Comparison of ENCODE assay signal across 8 cellular contexts in genomic region chr19:11597202-11598102, GRCh38. TPM values are rescaled to one million over a fixed set of nuclear protein-coding genes. Genes with fewer than 3 reads are reported as not detected.
DNase-seq lines count a peak whose midpoint lies in the region; ATAC-seq and TF ChIP-seq lines count a peak whose summit lies in the region.

Gene ZNF627 (plus strand): TSS chr19:11597483. CDS start chr19:11597628, 145 bp downstream.

- CTCF ChIA-PET in OCI-LY7 (lab: Charles Lee; ENCODE audit: unreplicated experiment): no interaction called here

- H2AFZ ChIP-seq in OCI-LY7 (ENCODE audit: low read length): peak within 1 kb of the TSS; percentile 62

- no peaks in the 10 kb centered on the region for H3K9me2 ChIP-seq in OCI-LY7 (ENCODE audit: insufficient read depth, low read length)

- peak within 1 kb of the TSS; percentile 48 for H3K27ac ChIP-seq in OCI-LY7 (ENCODE audit: low read depth, low read length, poor library complexity, severe bottlenecking)

- H3K9me3 ChIP-seq in OCI-LY7 (ENCODE audit: low read length): no peaks in the 10 kb centered on the region

- peaks cover 12% of the 10 kb centered on the region; the same call in 1 of the 2 replicates for H3K79me2 ChIP-seq in OCI-LY7 (ENCODE audit: insufficient read depth, low read depth, low read length)

- peak within 1 kb of the TSS; percentile 100 for H3K4me2 ChIP-seq in OCI-LY7 (ENCODE audit: low read length)

- 0 out of 2 replicates have a peak, but pooled peaks cover 5% of the 10 kb centered on the region for H3K36me3 ChIP-seq in OCI-LY7 (ENCODE audit: insufficient read depth, low read length)

- TF ChIP-seq CTCF in OCI-LY7 (conservative IDR thresholded peaks at IDR 0.05; ENCODE audit: low read length) (no peak), epithelial cell of proximal tubule (conservative IDR thresholded peaks at IDR 0.05; ENCODE audit: low read depth, low read length) (no peak)

- POLR2A ChIA-PET in OCI-LY7 (lab: Charles Lee): interaction anchor here (0.6 to 0.8 kb wide), 8 partner anchors 9 to 872 kb away, joined by 3 to 7 read pairs (median 4); no protein-coding TSS in a partner anchor

- intact Hi-C loops in OCI-LY7 (cut with micrococcal nuclease; ENCODE audit: unreplicated experiment): no loop called here

- H4K20me1 ChIP-seq in OCI-LY7 (ENCODE audit: insufficient read depth, low read length): no peaks in the 10 kb centered on the region

- peak within 1 kb of the TSS; percentile 90 for H3K4me3 ChIP-seq in OCI-LY7 (ENCODE audit: low read depth, low read length, poor library complexity, severe bottlenecking)
- peak within 1 kb of the TSS; percentile 78 for H3K4me3 ChIP-seq in epithelial cell of proximal tubule (ENCODE audit: low read depth, low read length)

- ATAC-seq in GM21526 (IDR thresholded peaks at IDR 0.05; ENCODE audit: low FRiP score, unreplicated experiment): peak; percentile 92

- H3K4me1 ChIP-seq in OCI-LY7 (ENCODE audit: insufficient read depth, low read length, poor library complexity, severe bottlenecking): peaks cover 37% of the 10 kb centered on the region

- no TSS peak for BruUV-seq in OCI-LY7 (replicated peaks; lab: Mats Ljungman, UMichigan)

- peak; percentile 88 for DNase-seq in DMS114 treated with DMSO at 0.1 percent for 48 hours (lab: John Stamatoyannopoulos, UW; ENCODE audit: unreplicated experiment)
- peak; percentile 97 for DNase-seq in HuH-7.5 (ENCODE audit: low spot score)
- peak; percentile 99 for DNase-seq in OCI-LY7 (ENCODE audit: low spot score)
- peak; percentile 97 for DNase-seq in activated T-cell treated with anti-CD3 and anti-CD28 coated beads for 48 hours (ENCODE audit: low read depth)
- DNase-seq in epithelial cell of proximal tubule (ENCODE audit: low read depth): peak; percentile 83
- DNase-seq in mucosa of gallbladder (ENCODE audit: low spot score): peak; percentile 99
- peak; percentile 93 to 95 for DNase-seq in stimulated activated CD8-positive, alpha-beta memory T cell treated with anti-CD3 and anti-CD28 coated beads, Interleukin-4, amount 100 ng/mL, for 4 hours (ENCODE audit: low read depth in 2 of 2, low spot score in 1 of 2)

RNA-seq across cellular contexts. Expression of gene ZNF627, which starts in this region (rescaled TPM):
- total RNA-seq in OCI-LY7 (2014; rRNA removed; shearing (Covaris generic)): 8.0 and 11.0 TPM in 2 replicates
- total RNA-seq in OCI-LY7 (2022): 16.0 and 16.8 TPM in 2 replicates
- total RNA-seq in epithelial cell of proximal tubule: 10.0 and 12.5 TPM in 2 replicates
- 13.9 TPM for total RNA-seq in mucosa of gallbladder

Comparison
In these comparisons a context has a peak if more than half of its experiments do, and no peak if none do; other contexts are left out.
1. Peak in every context shown above with its lines: DNase-seq, ATAC-seq, H3K4me3 ChIP-seq and H3K27ac ChIP-seq.